8 cellular contexts compared by ENCODE assay signal in genomic region chr1:161367684-161368398, GRCh38. TPM values are rescaled to one million over a fixed set of nuclear protein-coding genes. Genes with fewer than 3 reads are reported as not detected.
DNase-seq lines count a peak whose midpoint lies in the region; ATAC-seq and TF ChIP-seq lines count a peak whose summit lies in the region.

Gene CFAP126 (minus strand): TSS chr1:161367876. CDS start chr1:161367868, 8 bp downstream.

- WGBS in suprapubic skin = 21% methylated on average over 6 of the region's 6 CpGs

- peaks cover 26% of the 10 kb centered on the region for H3K4me1 Mint-ChIP-seq in activated naive CD8-positive, alpha-beta T cell treated with anti-CD3 and anti-CD28 coated beads, Interleukin-2, amount 50 U/mL, for 24 hours

- peak within 1 kb of the TSS; percentile 50 for H3K27ac ChIP-seq in cardiac muscle cell
- H3K27ac ChIP-seq in suprapubic skin = no peak within 1 kb of the TSS

- H3K27me3 ChIP-seq in cardiac muscle cell (no peaks in the 10 kb centered on the region), suprapubic skin (no peaks in the 10 kb centered on the region)

- TF ChIP-seq POLR2A in suprapubic skin (IDR thresholded peaks at IDR 0.05) = no peak

- TF ChIP-seq CTCF in cardiac muscle cell (IDR thresholded peaks at IDR 0.05; ENCODE audit: low read depth, low read length) (peak; percentile 14), suprapubic skin (IDR thresholded peaks at IDR 0.05) (no peak)

- DNase-seq in ELR (ENCODE audit: low read depth) (peak; percentile 81), HT-29 (ENCODE audit: low spot score) (peak; percentile 79), NOMO-1 treated with DMSO at 0.1 percent for 48 hours (lab: John Stamatoyannopoulos, UW; ENCODE audit: unreplicated experiment) (peak; percentile 91), cardiac muscle cell (ENCODE audit: low read depth in 1 of 2, low spot score in 1 of 2) (peak; percentile 65 to 86), pons (ENCODE audit: low spot score) (peak; percentile 92), suprapubic skin (ENCODE audit: low spot score in 2 of 2) (no peak)
- no peak for DNase-seq in activated naive CD8-positive, alpha-beta T cell treated with anti-CD3 and anti-CD28 coated beads, Interleukin-2, amount 50 U/mL, for 24 hours

- no peaks in the 10 kb centered on the region for H3K9me3 ChIP-seq in cardiac muscle cell (ENCODE audit: low read depth)
- no peaks in the 10 kb centered on the region for H3K9me3 ChIP-seq in suprapubic skin

- ATAC-seq in GM21515 (IDR thresholded peaks at IDR 0.05; ENCODE audit: unreplicated experiment) = peak; percentile 89
- ATAC-seq in activated naive CD8-positive, alpha-beta T cell treated with anti-CD3 and anti-CD28 coated beads, Interleukin-2, amount 50 U/mL, for 24 hours = peak; percentile 95

- peaks cover 6% of the 10 kb centered on the region for H3K36me3 ChIP-seq in cardiac muscle cell
- peaks cover 29% of the 10 kb centered on the region for H3K36me3 ChIP-seq in suprapubic skin

- H3K4me3 ChIP-seq in cardiac muscle cell (no peak within 1 kb of the TSS), suprapubic skin (no peak within 1 kb of the TSS)

- peak within 1 kb of the TSS; percentile 52 for H3K27ac Mint-ChIP-seq in activated naive CD8-positive, alpha-beta T cell treated with anti-CD3 and anti-CD28 coated beads, Interleukin-2, amount 50 U/mL, for 24 hours

- peaks cover 23% of the 10 kb centered on the region for H3K36me3 Mint-ChIP-seq in activated naive CD8-positive, alpha-beta T cell treated with anti-CD3 and anti-CD28 coated beads, Interleukin-2, amount 50 U/mL, for 24 hours (ENCODE audit: low read depth)

- H3K27me3 Mint-ChIP-seq in activated naive CD8-positive, alpha-beta T cell treated with anti-CD3 and anti-CD28 coated beads, Interleukin-2, amount 50 U/mL, for 24 hours = no peaks in the 10 kb centered on the region

- no peak within 1 kb of the TSS for H3K4me3 Mint-ChIP-seq in activated naive CD8-positive, alpha-beta T cell treated with anti-CD3 and anti-CD28 coated beads, Interleukin-2, amount 50 U/mL, for 24 hours

- H3K4me1 ChIP-seq in cardiac muscle cell (ENCODE audit: low read depth) = no peaks in the 10 kb centered on the region
- no peaks in the 10 kb centered on the region for H3K4me1 ChIP-seq in suprapubic skin

- no peak for TF ChIP-seq EP300 in suprapubic skin (IDR thresholded peaks at IDR 0.05)

- no peaks in the 10 kb centered on the region for H3K9me3 Mint-ChIP-seq in activated naive CD8-positive, alpha-beta T cell treated with anti-CD3 and anti-CD28 coated beads, Interleukin-2, amount 50 U/mL, for 24 hours

RNA-seq across cellular contexts. Expression of gene CFAP126, which starts in this region (rescaled TPM):
- not detected in 2 replicates for total RNA-seq in HT-29 (2014; rRNA removed; shearing (Covaris generic))
- total RNA-seq in cardiac muscle cell (not detected in 2 replicates), suprapubic skin (not detected)
- polyA plus RNA-seq in cardiac muscle cell = not detected in 2 replicates

Comparison
In these comparisons a context has a peak if more than half of its experiments do, and no peak if none do; other contexts are left out.
1. Peak in DNase-seq in HT-29; RNA of the gene not detected or under 1 TPM.
2. Peak in DNase-seq and H3K27ac ChIP-seq in cardiac muscle cell; RNA of the gene not detected or under 1 TPM.
3. DNase-seq: peak in ELR (single experiment), NOMO-1 treated with DMSO at 0.1 percent for 48 hours (single experiment) and pons (single experiment); none in activated naive CD8-positive, alpha-beta T cell treated with anti-CD3 and anti-CD28 coated beads, Interleukin-2, amount 50 U/mL, for 24 hours (single experiment) and suprapubic skin (0 of 2).